31 cellular contexts compared by ENCODE assay signal in the genomic region with DNA sequence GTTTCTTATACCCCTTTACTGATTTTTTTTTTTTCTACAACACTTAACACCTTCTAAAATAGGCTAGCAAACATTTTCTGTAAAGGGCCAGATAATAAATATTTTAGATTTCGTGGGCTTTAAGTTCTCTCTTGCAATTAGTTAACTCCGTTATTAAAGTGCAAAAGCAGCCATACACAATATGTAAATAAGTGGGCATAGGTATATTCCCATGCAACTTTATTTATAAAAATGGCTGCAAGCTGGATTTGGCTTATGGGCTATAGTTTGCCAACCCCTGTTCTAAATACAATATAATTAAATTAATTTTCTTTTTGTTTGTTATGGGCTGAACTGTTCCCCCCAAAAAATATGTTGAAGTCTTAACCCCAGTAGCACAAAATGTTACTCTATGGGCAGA. TPM values are rescaled to one million over a fixed set of nuclear protein-coding genes. Genes with fewer than 3 reads are reported as not detected.
A peak's percentile ranks its signal among the peaks of the same experiment; 100 is the strongest.
DNase-seq lines count a peak whose midpoint lies in the region; ATAC-seq, FAIRE-seq and TF ChIP-seq lines count a peak whose summit lies in the region.
"Had no signal": no experiment of that assay in that cellular context is flagged by ENCODE, and none has a peak within 500 bp of the region (broad histone marks: within the 10 kb centered on the region; RNA-seq: fewer than 3 reads in every experiment).

No MANE protein-coding gene starts in this region.

- peaks cover 97% of the 10 kb centered on the region for H3K79me2 ChIP-seq in HepG2 (ENCODE audit: insufficient read depth, low read length)

- intact Hi-C loops in activated CD4-positive, alpha-beta T cell treated with anti-CD3 and anti-CD28 coated beads for 36 hours (cut with DNase I, micrococcal nuclease): loop anchor here in 1 of 2 experiments (1.0 kb wide), 1 partner anchor 217 kb away; no protein-coding TSS in a partner anchor
- intact Hi-C loops in right lobe of liver (cut with DNase I): no loop called here
- intact Hi-C loops in HepG2 (cut with micrococcal nuclease; ENCODE audit: unreplicated experiment): loop anchor here (1.0 kb wide), 2 partner anchors 217 to 285 kb away; no protein-coding TSS in a partner anchor
- intact Hi-C loops in transverse colon (cut with DNase I; ENCODE audit: low total_unique reads): no loop called here

- H3K9ac ChIP-seq in HepG2 (ENCODE audit: insufficient read depth, low read depth, low read length) (no peak overlapping the region), subcutaneous abdominal adipose tissue (ENCODE audit: low read length in 5 of 5) (no peak overlapping the region)

- peaks cover 0 to 26% (median 16%) of the 10 kb centered on the region in 4 donors for H3K36me3 ChIP-seq in right lobe of liver
- peaks cover 5 to 40% of the 10 kb centered on the region in 2 experiments for H3K36me3 ChIP-seq in HepG2 (replicated peaks in 1 of 2; ENCODE audit: control insufficient read depth in 1 of 2, insufficient read depth in 2 of 2, low read length in 2 of 2)
- peaks cover 4% of the 10 kb centered on the region for H3K36me3 ChIP-seq in effector memory CD4-positive, alpha-beta T cell (ENCODE audit: control insufficient read depth, insufficient read depth, low read length)
- H3K36me3 ChIP-seq in subcutaneous abdominal adipose tissue (ENCODE audit: control insufficient read depth in 5 of 5, insufficient read depth in 5 of 5, low read length in 5 of 5): peaks cover 6 to 16% (median 11%) of the 10 kb centered on the region in 5 donors
- peaks cover 0 to 12% (median 3%) of the 10 kb centered on the region in 4 donors for H3K36me3 ChIP-seq in transverse colon
- H3K36me3 ChIP-seq: ovary had no signal

- POLR2A ChIA-PET in activated CD4-positive, alpha-beta T cell treated with anti-CD3 and anti-CD28 coated beads for 36 hours (lab: Charles Lee): interaction anchor here (1.4 kb wide), 1 partner anchor 28 kb away, joined by 5 read pairs; no protein-coding TSS in a partner anchor
- POLR2A ChIA-PET in HepG2 (lab: Yijun Ruan, JAX): interaction anchor here (1.0 kb wide), 1 partner anchor 219 kb away, joined by 3 read pairs; no protein-coding TSS in a partner anchor

- WGBS in right lobe of liver (ENCODE audit: insufficient coverage, low coverage, low lambda C conversion rate, missing lambda C conversion rate): 59% methylated on average over 2 of the region's 2 CpGs
- 91% methylated on average over 2 of the region's 2 CpGs for WGBS in HepG2 (ENCODE audit: low lambda C conversion rate)
- 89 to 92% methylated on average over 2 of the region's 2 CpGs for WGBS in transverse colon (ENCODE audit: low coverage in 1 of 2), 2 donors

- no peak for ATAC-seq in activated CD4-positive, alpha-beta T cell treated with anti-CD3 and anti-CD28 coated beads for 36 hours
- ATAC-seq in right lobe of liver: no peak
- no peak for ATAC-seq in HepG2
- ATAC-seq: left cardiac atrium; stimulated activated memory B cell treated with anti-CD40 and anti-IgM and Interleukin-4, amounts not matched to agents 10 μg/mL and 1 μg/mL and 100 μg/mL, for 72 hours had no signal

- H2AFZ ChIP-seq in HepG2 (ENCODE audit: low read length): no peak overlapping the region

- peaks cover 42% of the 10 kb centered on the region for H3K36me3 Mint-ChIP-seq in activated CD4-positive, alpha-beta T cell treated with anti-CD3 and anti-CD28 coated beads for 36 hours (ENCODE audit: low read depth)

- TF ChIP-seq RAD21 in HepG2 (CRISPR knock-in tag; IDR thresholded peaks at IDR 0.05): no peak

- H3K4me3 Mint-ChIP-seq in activated CD4-positive, alpha-beta T cell treated with anti-CD3 and anti-CD28 coated beads for 36 hours: peak overlapping the region; percentile 7
- H3K4me3 Mint-ChIP-seq: activated B cell treated with CpG ODN at 0.5 μM for 24 hours; CD14-positive monocyte; stimulated activated memory B cell treated with anti-CD40 and anti-IgM and Interleukin-4, amounts not matched to agents 10 μg/mL and 1 μg/mL and 100 μg/mL, for 72 hours had no signal

- H3K27ac Mint-ChIP-seq in activated CD4-positive, alpha-beta T cell treated with anti-CD3 and anti-CD28 coated beads for 36 hours: peak overlapping the region; percentile 56
- H3K27ac Mint-ChIP-seq: activated B cell treated with CpG ODN at 0.5 μM for 24 hours; stimulated activated memory B cell treated with anti-CD40 and anti-IgM and Interleukin-4, amounts not matched to agents 10 μg/mL and 1 μg/mL and 100 μg/mL, for 72 hours had no signal

- H3K4me3 ChIP-seq in right lobe of liver (no peak overlapping the region), HepG2 (replicated peaks in 1 of 3; ENCODE audit: insufficient read depth in 1 of 3, low read depth in 2 of 3, low read length in 3 of 3) (no peak overlapping the region), subcutaneous abdominal adipose tissue (ENCODE audit: low read depth in 1 of 5, low read length in 5 of 5) (no peak overlapping the region), transverse colon (no peak overlapping the region)
- H3K4me3 ChIP-seq in effector memory CD4-positive, alpha-beta T cell (ENCODE audit: insufficient read depth, low read depth, low read length, poor library complexity, severe bottlenecking): no peak overlapping the region
- H3K4me3 ChIP-seq: ascending aorta, lung, ovary, testis had no signal

- no peaks in the 10 kb centered on the region for H3K9me3 ChIP-seq in right lobe of liver
- H3K9me3 ChIP-seq in HepG2 (ENCODE audit: low read length): no peaks in the 10 kb centered on the region
- H3K9me3 ChIP-seq in effector memory CD4-positive, alpha-beta T cell (ENCODE audit: control insufficient read depth, low read length): no peaks in the 10 kb centered on the region
- no peaks in the 10 kb centered on the region for H3K9me3 ChIP-seq in subcutaneous abdominal adipose tissue (ENCODE audit: control insufficient read depth in 5 of 5, low read length in 5 of 5)
- no peaks in the 10 kb centered on the region for H3K9me3 ChIP-seq in transverse colon
- H3K9me3 ChIP-seq: ascending aorta, ovary, testis had no signal

- H3K4me1 ChIP-seq in right lobe of liver (peaks cover 0 to 62% (median 29%) of the 10 kb centered on the region in 4 donors), HepG2 (ENCODE audit: insufficient read depth, low read length) (peaks cover 67% of the 10 kb centered on the region), subcutaneous abdominal adipose tissue (ENCODE audit: control insufficient read depth in 5 of 5, insufficient read depth in 5 of 5, low read length in 5 of 5) (peaks cover 2 to 40% (median 14%) of the 10 kb centered on the region in 5 donors), transverse colon (peaks cover 2 to 41% (median 17%) of the 10 kb centered on the region in 4 donors)
- H3K4me1 ChIP-seq in effector memory CD4-positive, alpha-beta T cell (ENCODE audit: control insufficient read depth, insufficient read depth, low read length, poor library complexity, severe bottlenecking): peaks cover 23% of the 10 kb centered on the region
- H3K4me1 ChIP-seq: testis had no signal

- H3K27ac ChIP-seq in right lobe of liver (peak overlapping the region in 2 of 3 donors; percentile 16 to 30), HepG2 (ENCODE audit: extremely low read length, insufficient read depth, low read length) (no peak overlapping the region), subcutaneous abdominal adipose tissue (ENCODE audit: low read depth, low read length) (peak overlapping the region; percentile 15), transverse colon (no peak overlapping the region)
- peak overlapping the region; percentile 26 for H3K27ac ChIP-seq in effector memory CD4-positive, alpha-beta T cell (ENCODE audit: insufficient read depth, low read length, poor library complexity, severe bottlenecking)
- H3K27ac ChIP-seq: ascending aorta, ovary, testis had no signal

- H3K27me3 ChIP-seq in right lobe of liver (no peaks in the 10 kb centered on the region), HepG2 (ENCODE audit: control insufficient read depth in 1 of 2, insufficient read depth in 2 of 2, low read length in 2 of 2) (no peaks in the 10 kb centered on the region; a peak in 1 of 5 replicates), subcutaneous abdominal adipose tissue (ENCODE audit: control insufficient read depth in 5 of 5, insufficient read depth in 4 of 5, low read length in 5 of 5) (no peaks in the 10 kb centered on the region), transverse colon (no peaks in the 10 kb centered on the region)
- no peaks in the 10 kb centered on the region for H3K27me3 ChIP-seq in effector memory CD4-positive, alpha-beta T cell (replicated peaks; ENCODE audit: control insufficient read depth, insufficient read depth, low read length, poor library complexity, severe bottlenecking)
- H3K27me3 ChIP-seq: ascending aorta, ovary, testis had no signal

- no peaks in the 10 kb centered on the region for H3K9me3 Mint-ChIP-seq in activated CD4-positive, alpha-beta T cell treated with anti-CD3 and anti-CD28 coated beads for 36 hours (ENCODE audit: low read depth)
- H3K9me3 Mint-ChIP-seq: activated B cell treated with CpG ODN at 0.5 μM for 24 hours had no signal

- in situ Hi-C loops in HepG2 (cut with HindIII; ENCODE audit: extremely low pct_ligation_motif_present, low pct_unique_long_range_greater_than_20kb): loop anchor here (25.0 kb wide), 1 partner anchor 878 kb away; no protein-coding TSS in a partner anchor
- in situ Hi-C loops in transverse colon (cut with MboI; ENCODE audit: low pct_ligation_motif_present in 1 of 4, low pct_unique_long_range_greater_than_20kb in 1 of 4, low sequenced_read_pairs in 3 of 4): loop anchor here in 2 of 4 donors (10.0 to 25.0 kb wide), 2 partner anchors 211 to 878 kb away; no protein-coding TSS in a partner anchor

- no peaks in the 10 kb centered on the region for H3K27me3 Mint-ChIP-seq in activated CD4-positive, alpha-beta T cell treated with anti-CD3 and anti-CD28 coated beads for 36 hours
- H3K27me3 Mint-ChIP-seq: activated B cell treated with CpG ODN at 0.5 μM for 24 hours; stimulated activated memory B cell treated with anti-CD40 and anti-IgM and Interleukin-4, amounts not matched to agents 10 μg/mL and 1 μg/mL and 100 μg/mL, for 72 hours had no signal

- CTCF ChIA-PET in activated CD4-positive, alpha-beta T cell treated with anti-CD3 and anti-CD28 coated beads for 36 hours (lab: Charles Lee): interaction anchor here (0.6 to 2.2 kb wide), 3 partner anchors 49 to 216 kb away, joined by 3 to 12 read pairs (median 3); no protein-coding TSS in a partner anchor
- CTCF ChIA-PET in HepG2 (lab: Yijun Ruan, JAX; ENCODE audit: low intra/inter-chr PET ratio, low total read pairs): no interaction called here

- no peak for TF ChIP-seq POLR2A in right lobe of liver (IDR thresholded peaks at IDR 0.05)
- TF ChIP-seq POLR2A in HepG2 (IDR thresholded peaks at IDR 0.05; ENCODE audit: insufficient read depth in 1 of 2, low read depth in 2 of 2, low read length in 2 of 2): no peak
- TF ChIP-seq POLR2A in transverse colon (IDR thresholded peaks at IDR 0.05): no peak

- TF ChIP-seq EP300 in HepG2 (IDR thresholded peaks at IDR 0.05; ENCODE audit: low read depth in 2 of 2, low read length in 2 of 2): no peak
- TF ChIP-seq EP300 in HepG2 (CRISPR knock-in tag; IDR thresholded peaks at IDR 0.05; ENCODE audit: borderline replicate concordance): no peak
- no peak for TF ChIP-seq EP300 in transverse colon (IDR thresholded peaks at IDR 0.05; ENCODE audit: low read depth)

- no peak for TF ChIP-seq CTCF in right lobe of liver (IDR thresholded peaks at IDR 0.05)
- TF ChIP-seq CTCF in HepG2 (CRISPR knock-in tag; IDR thresholded peaks at IDR 0.05): no peak
- TF ChIP-seq CTCF in transverse colon (IDR thresholded peaks at IDR 0.05): no peak

- H3K4me2 ChIP-seq in HepG2 (ENCODE audit: low read depth, low read length): no peak overlapping the region

- FAIRE-seq in HepG2 (lab: Jason Lieb, UNC): no peak
- FAIRE-seq: D721Med, urothelium cell line had no signal

- DNase-seq in activated CD4-positive, alpha-beta T cell treated with anti-CD3 and anti-CD28 coated beads for 36 hours: no peak
- no peak for DNase-seq in activated CD4-positive, alpha-beta T cell treated with anti-CD3 and anti-CD28 coated beads for 1 hour
- DNase-seq in right lobe of liver: no peak
- no peak for DNase-seq in HepG2 (ENCODE audit: low spot score)
- no peak for DNase-seq in effector memory CD4-positive, alpha-beta T cell
- DNase-seq in Kasumi-1 (lab: John Stamatoyannopoulos, UW): no peak
- no peak for DNase-seq in transverse colon
- DNase-seq: activated B cell treated with CpG ODN at 0.5 μM for 24 hours; activated CD8-positive, alpha-beta memory T cell treated with anti-CD3 and anti-CD28 coated beads for 24 hours; activated naive CD4-positive, alpha-beta T cell; activated T-cell treated with anti-CD3 and anti-CD28 coated beads for 4 hours; DND-41; GF-D8; HCEC 1CT; hypothalamus; KG1; left cardiac atrium; NCI-H1417; NCI-H2081 treated with DMSO at 0.1 percent for 48 hours; NCI-H226; NCI-H69; ovary; Right ventricle myocardium superior; testis had no signal

- BruUV-seq in HepG2 (replicated peaks; lab: Mats Ljungman, UMichigan): no TSS peak

- H4K20me1 ChIP-seq in HepG2 (ENCODE audit: insufficient read depth, low read length): peaks cover 55% of the 10 kb centered on the region

- peaks cover 74% of the 10 kb centered on the region for H3K4me1 Mint-ChIP-seq in activated CD4-positive, alpha-beta T cell treated with anti-CD3 and anti-CD28 coated beads for 36 hours
- H3K4me1 Mint-ChIP-seq: activated B cell treated with CpG ODN at 0.5 μM for 24 hours had no signal

RNA-seq across cellular contexts. Expression of a gene that starts 10.8 kb away (rescaled TPM):
- 10 to 100 TPM; 57.1 to 64.4 TPM for total RNA-seq in activated CD4-positive, alpha-beta T cell treated with anti-CD3 and anti-CD28 coated beads for 36 hours
- total RNA-seq in right lobe of liver (100 to 1,000 TPM; 150 to 341 (median 278) TPM), HepG2 (2016; rRNA removed; fragmentation: Illumina TruSeq; extraction: Trizol) (161 and 166 TPM in 2 replicates), transverse colon (100 to 1,000 TPM in 3 of 4 donors, 10 to 100 TPM in 1; 51.3 to 179 (median 136) TPM)
- total RNA-seq in HepG2 (2016; cell fraction: cytosol; rRNA removed; fragmentation: Illumina TruSeq; extraction: Trizol; ENCODE audit: low read depth): 14.7 and 15.1 TPM in 2 replicates
- 168 TPM in 2 replicates for total RNA-seq in HepG2 (2016; cell fraction: insoluble cytoplasmic fraction; rRNA removed; fragmentation: Illumina TruSeq; extraction: Trizol)
- 65.8 and 71.7 TPM in 2 replicates for total RNA-seq in HepG2 (2016; cell fraction: membrane; rRNA removed; fragmentation: Illumina TruSeq; extraction: Trizol)
- 163 and 201 TPM in 2 replicates for total RNA-seq in HepG2 (2016; cell fraction: nucleus; rRNA removed; fragmentation: Illumina TruSeq; extraction: Trizol)
- 57.9 and 66.6 TPM in 2 replicates for polyA plus RNA-seq in HepG2 (2011; rRNA removed)
- 31.2 and 65.6 TPM in 2 replicates for polyA plus RNA-seq in HepG2 (2011; cell fraction: cytosol; rRNA removed)
- polyA plus RNA-seq in HepG2 (2011; cell fraction: nucleus; rRNA removed): 23.4 and 30.7 TPM in 2 replicates
- 51.0 and 78.1 TPM in 2 replicates for polyA plus RNA-seq in HepG2 (2012)
- 2.0 and 2.1 TPM in 2 replicates for polyA plus RNA-seq in HepG2 (2016; cell fraction: cytosol; fragmentation: Illumina TruSeq; extraction: Trizol; ENCODE audit: low read depth)
- 43.1 and 49.7 TPM in 2 replicates for polyA plus RNA-seq in HepG2 (2016; cell fraction: insoluble cytoplasmic fraction; fragmentation: Illumina TruSeq; extraction: Trizol; ENCODE audit: low read depth)
- 9.8 and 10.4 TPM in 2 replicates for polyA plus RNA-seq in HepG2 (2016; cell fraction: membrane; fragmentation: Illumina TruSeq; extraction: Trizol; ENCODE audit: low read depth)
- polyA plus RNA-seq in HepG2 (2016; cell fraction: nucleus; fragmentation: Illumina TruSeq; extraction: Trizol; ENCODE audit: insufficient read depth, low read depth): 83.2 and 85.6 TPM in 2 replicates
- 72.6 and 124 TPM in 2 replicates for polyA minus RNA-seq in HepG2 (2011; rRNA and poly(A)+ RNA removed; ENCODE audit: low replicate concordance)
- 241 and 268 TPM in 2 replicates for polyA minus RNA-seq in HepG2 (2011; cell fraction: cytosol; rRNA and poly(A)+ RNA removed)
- polyA minus RNA-seq in HepG2 (2011; cell fraction: nucleus; rRNA and poly(A)+ RNA removed): 145 and 264 TPM in 2 replicates

Comparison
In these comparisons a context has a peak if more than half of its experiments do, and no peak if none do; other contexts are left out.
1. H3K27ac ChIP-seq: peak in right lobe of liver (2 of 3), effector memory CD4-positive, alpha-beta T cell (single experiment) and subcutaneous abdominal adipose tissue (single experiment); none in HepG2 (single experiment) and transverse colon (0 of 4).